Comparison of ENCODE assay signal across 1 cellular context in the genomic region with DNA sequence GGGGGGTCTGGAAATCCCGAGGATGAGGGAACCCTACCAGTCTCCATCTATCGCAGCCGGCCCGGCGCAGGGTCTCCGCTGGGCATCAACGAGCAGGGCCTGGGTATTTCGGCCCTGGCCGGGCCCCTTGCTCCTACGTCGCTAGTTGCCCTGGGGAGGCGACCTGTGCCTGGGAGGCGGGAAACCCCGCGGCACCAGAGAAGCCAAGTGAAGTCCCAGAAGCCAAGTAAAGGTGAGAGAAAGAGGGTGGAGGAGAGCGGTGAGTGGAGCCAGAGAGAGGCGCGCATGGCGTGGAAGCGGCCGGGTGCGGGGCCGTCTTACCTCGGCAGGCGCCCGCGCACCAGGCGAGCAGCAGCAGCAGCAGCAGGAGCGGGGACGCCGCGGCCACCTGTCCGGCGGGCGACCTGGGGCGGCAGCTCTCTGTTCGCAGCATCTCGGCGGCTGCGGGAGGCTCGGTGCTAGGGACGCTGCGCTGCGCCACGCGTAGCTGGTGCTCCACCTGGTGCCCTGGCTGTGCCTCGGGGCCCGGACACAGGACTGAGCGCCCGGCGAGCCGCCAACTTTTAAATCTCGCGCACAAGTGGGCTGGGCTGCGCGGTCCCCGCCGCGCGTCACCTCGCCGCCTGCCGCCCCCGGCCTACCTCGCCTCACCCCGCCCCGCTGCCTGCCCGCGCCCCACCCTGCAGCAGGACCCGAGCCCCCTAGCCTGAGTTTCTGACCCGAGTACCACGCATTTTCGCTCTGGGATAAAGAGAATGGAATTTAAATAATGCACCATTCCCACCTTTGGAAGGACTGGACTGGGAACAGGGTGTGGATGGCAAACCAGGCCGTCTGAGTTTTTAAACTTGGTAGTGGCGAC.
TF ChIP-seq lines count a peak whose summit lies in the region.

A gene with protein sequence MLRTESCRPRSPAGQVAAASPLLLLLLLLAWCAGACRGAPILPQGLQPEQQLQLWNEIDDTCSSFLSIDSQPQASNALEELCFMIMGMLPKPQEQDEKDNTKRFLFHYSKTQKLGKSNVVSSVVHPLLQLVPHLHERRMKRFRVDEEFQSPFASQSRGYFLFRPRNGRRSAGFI (minus strand): TSS at position 539 of the 862 bp plus-strand sequence. CDS start 106 bp downstream, at position 433.

TF ChIP-seq in K562, 482 proteins besides CTCF, POLR2A, EP300 and RAD21 (continued from another document):
- TF ChIP-seq PHF20 (IDR thresholded peaks at IDR 0.05; ENCODE audit: partially characterized antibody) = peak; percentile 53
- TF ChIP-seq ZBTB8A (IDR thresholded peaks at IDR 0.05; ENCODE audit: partially characterized antibody) = no peak
- TF ChIP-seq, protein P1, sequence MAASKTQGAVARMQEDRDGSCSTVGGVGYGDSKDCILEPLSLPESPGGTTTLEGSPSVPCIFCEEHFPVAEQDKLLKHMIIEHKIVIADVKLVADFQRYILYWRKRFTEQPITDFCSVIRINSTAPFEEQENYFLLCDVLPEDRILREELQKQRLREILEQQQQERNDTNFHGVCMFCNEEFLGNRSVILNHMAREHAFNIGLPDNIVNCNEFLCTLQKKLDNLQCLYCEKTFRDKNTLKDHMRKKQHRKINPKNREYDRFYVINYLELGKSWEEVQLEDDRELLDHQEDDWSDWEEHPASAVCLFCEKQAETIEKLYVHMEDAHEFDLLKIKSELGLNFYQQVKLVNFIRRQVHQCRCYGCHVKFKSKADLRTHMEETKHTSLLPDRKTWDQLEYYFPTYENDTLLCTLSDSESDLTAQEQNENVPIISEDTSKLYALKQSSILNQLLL (CRISPR knock-in tag; IDR thresholded peaks at IDR 0.05; ENCODE audit: borderline replicate concordance) = no peak
- TF ChIP-seq ZNF561 (CRISPR knock-in tag; conservative IDR thresholded peaks at IDR 0.05) = no peak
- TF ChIP-seq, protein P2, sequence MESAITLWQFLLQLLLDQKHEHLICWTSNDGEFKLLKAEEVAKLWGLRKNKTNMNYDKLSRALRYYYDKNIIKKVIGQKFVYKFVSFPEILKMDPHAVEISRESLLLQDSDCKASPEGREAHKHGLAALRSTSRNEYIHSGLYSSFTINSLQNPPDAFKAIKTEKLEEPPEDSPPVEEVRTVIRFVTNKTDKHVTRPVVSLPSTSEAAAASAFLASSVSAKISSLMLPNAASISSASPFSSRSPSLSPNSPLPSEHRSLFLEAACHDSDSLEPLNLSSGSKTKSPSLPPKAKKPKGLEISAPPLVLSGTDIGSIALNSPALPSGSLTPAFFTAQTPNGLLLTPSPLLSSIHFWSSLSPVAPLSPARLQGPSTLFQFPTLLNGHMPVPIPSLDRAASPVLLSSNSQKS (CRISPR knock-in tag; IDR thresholded peaks at IDR 0.05) = no peak
- no peak for TF ChIP-seq NBN (IDR thresholded peaks at IDR 0.05; ENCODE audit: low read depth)
- TF ChIP-seq LEF1 (IDR thresholded peaks at IDR 0.05) = no peak
- peak; percentile 61 for TF ChIP-seq RBM22 (IDR thresholded peaks at IDR 0.05; ENCODE audit: low read depth, low read length, poor library complexity, severe bottlenecking)
- TF ChIP-seq ZNF766 (CRISPR knock-in tag; conservative IDR thresholded peaks at IDR 0.05) = no peak
- TF ChIP-seq POLR2AphosphoS5 (IDR thresholded peaks at IDR 0.05; ENCODE audit: control insufficient read depth, insufficient read depth, low read depth, low read length) = peak; percentile 65; the same call in 1 of the 2 replicates
- TF ChIP-seq TBP (optimal IDR thresholded peaks at IDR 0.05; ENCODE audit: low read depth, low read length) = peak; percentile 94
- TF ChIP-seq EZH2 (IDR thresholded peaks at IDR 0.05; ENCODE audit: borderline replicate concordance, low read depth, low read length) = no peak
- no peak for TF ChIP-seq ZNF124 (CRISPR knock-in tag; IDR thresholded peaks at IDR 0.05)
- TF ChIP-seq, protein P3, sequence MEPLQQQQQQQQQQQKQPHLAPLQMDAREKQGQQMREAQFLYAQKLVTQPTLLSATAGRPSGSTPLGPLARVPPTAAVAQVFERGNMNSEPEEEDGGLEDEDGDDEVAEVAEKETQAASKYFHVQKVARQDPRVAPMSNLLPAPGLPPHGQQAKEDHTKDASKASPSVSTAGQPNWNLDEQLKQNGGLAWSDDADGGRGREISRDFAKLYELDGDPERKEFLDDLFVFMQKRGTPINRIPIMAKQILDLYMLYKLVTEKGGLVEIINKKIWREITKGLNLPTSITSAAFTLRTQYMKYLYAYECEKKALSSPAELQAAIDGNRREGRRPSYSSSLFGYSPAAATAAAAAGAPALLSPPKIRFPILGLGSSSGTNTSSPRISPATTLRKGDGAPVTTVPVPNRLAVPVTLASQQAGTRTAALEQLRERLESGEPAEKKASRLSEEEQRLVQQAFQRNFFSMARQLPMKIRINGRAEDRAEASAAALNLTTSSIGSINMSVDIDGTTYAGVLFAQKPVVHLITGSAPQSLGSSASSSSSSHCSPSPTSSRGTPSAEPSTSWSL (CRISPR knock-in tag; IDR thresholded peaks at IDR 0.05; ENCODE audit: borderline replicate concordance) = no peak
- no peak for TF ChIP-seq ZNF354B (CRISPR knock-in tag; IDR thresholded peaks at IDR 0.05)
- peak; percentile 32; the same call in 1 of the 2 replicates for TF ChIP-seq FOXK1 (CRISPR knock-in tag; IDR thresholded peaks at IDR 0.05; ENCODE audit: borderline replicate concordance)
- TF ChIP-seq ZNF445 (CRISPR knock-in tag; IDR thresholded peaks at IDR 0.05; ENCODE audit: low read depth) = no peak
- TF ChIP-seq, protein P4, sequence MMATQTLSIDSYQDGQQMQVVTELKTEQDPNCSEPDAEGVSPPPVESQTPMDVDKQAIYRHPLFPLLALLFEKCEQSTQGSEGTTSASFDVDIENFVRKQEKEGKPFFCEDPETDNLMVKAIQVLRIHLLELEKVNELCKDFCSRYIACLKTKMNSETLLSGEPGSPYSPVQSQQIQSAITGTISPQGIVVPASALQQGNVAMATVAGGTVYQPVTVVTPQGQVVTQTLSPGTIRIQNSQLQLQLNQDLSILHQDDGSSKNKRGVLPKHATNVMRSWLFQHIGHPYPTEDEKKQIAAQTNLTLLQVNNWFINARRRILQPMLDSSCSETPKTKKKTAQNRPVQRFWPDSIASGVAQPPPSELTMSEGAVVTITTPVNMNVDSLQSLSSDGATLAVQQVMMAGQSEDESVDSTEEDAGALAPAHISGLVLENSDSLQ (IDR thresholded peaks at IDR 0.05) = no peak
- peak; percentile 80 for TF ChIP-seq NFIC (IDR thresholded peaks at IDR 0.05)
- no peak for TF ChIP-seq ZNF584 (CRISPR knock-in tag; IDR thresholded peaks at IDR 0.05; ENCODE audit: low read depth)
- no peak for TF ChIP-seq SETDB1 (IDR thresholded peaks at IDR 0.05; ENCODE audit: low read length)
- TF ChIP-seq SOX6 (IDR thresholded peaks at IDR 0.05) = no peak
- TF ChIP-seq SMARCA4 (IDR thresholded peaks at IDR 0.05) = no peak
- no peak for TF ChIP-seq ZNF699 (CRISPR knock-in tag; IDR thresholded peaks at IDR 0.05; ENCODE audit: insufficient replicate concordance)
- TF ChIP-seq SMC3 (conservative IDR thresholded peaks at IDR 0.05; ENCODE audit: insufficient read depth, low read depth, low read length) = no peak
- TF ChIP-seq SAP30 (IDR thresholded peaks at IDR 0.05; ENCODE audit: borderline replicate concordance, insufficient read depth, low read depth, low read length, poor library complexity, severe bottlenecking) = peak; percentile 90
- TF ChIP-seq, protein P5, sequence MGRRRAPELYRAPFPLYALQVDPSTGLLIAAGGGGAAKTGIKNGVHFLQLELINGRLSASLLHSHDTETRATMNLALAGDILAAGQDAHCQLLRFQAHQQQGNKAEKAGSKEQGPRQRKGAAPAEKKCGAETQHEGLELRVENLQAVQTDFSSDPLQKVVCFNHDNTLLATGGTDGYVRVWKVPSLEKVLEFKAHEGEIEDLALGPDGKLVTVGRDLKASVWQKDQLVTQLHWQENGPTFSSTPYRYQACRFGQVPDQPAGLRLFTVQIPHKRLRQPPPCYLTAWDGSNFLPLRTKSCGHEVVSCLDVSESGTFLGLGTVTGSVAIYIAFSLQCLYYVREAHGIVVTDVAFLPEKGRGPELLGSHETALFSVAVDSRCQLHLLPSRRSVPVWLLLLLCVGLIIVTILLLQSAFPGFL (CRISPR knock-in tag; IDR thresholded peaks at IDR 0.05) = 0 out of 2 replicates have a peak, but pooled peaks have one; percentile 21
TF ChIP-seq in K562: peak in this region for 85.
